Comparison of ENCODE assay signal across 26 cellular contexts in genomic region chr11:133832096-133833081, GRCh38. TPM values are rescaled to one million over a fixed set of nuclear protein-coding genes. Genes with fewer than 3 reads are reported as not detected.
DNase-seq lines count a peak whose midpoint lies in the region; ATAC-seq, FAIRE-seq and TF ChIP-seq lines count a peak whose summit lies in the region.
"Had no signal": no experiment of that assay in that cellular context is flagged by ENCODE, and none has a peak within 500 bp of the region (broad histone marks: within the 10 kb centered on the region; RNA-seq: fewer than 3 reads in every experiment).

No MANE protein-coding gene starts in this region.

- intact Hi-C loops in activated CD8-positive, alpha-beta T cell treated with anti-CD3 and anti-CD28 coated beads for 36 hours (cut with micrococcal nuclease) = no loop called here

- H3K9ac ChIP-seq in Karpas-422 (ENCODE audit: low read length) (no peak overlapping the region), H1 (replicated peaks in 1 of 4; ENCODE audit: extremely low read depth in 1 of 4, low read depth in 3 of 4, low read length in 3 of 4) (no peak overlapping the region; a peak in 1 of 7 replicates)

- DNase-seq in activated CD8-positive, alpha-beta T cell treated with anti-CD3 and anti-CD28 coated beads, Interleukin-2, amount 10 ng/mL, durations not matched to agents 7 days and 5 days = no peak
- no peak for DNase-seq in activated CD8-positive, alpha-beta T cell treated with anti-CD3 and anti-CD28 coated beads for 36 hours
- peak; percentile 25 for DNase-seq in Karpas-422
- DNase-seq in H1 (ENCODE audit: low read depth in 1 of 2, low spot score in 2 of 2) = peak in 1 of 2 experiments; percentile 40
- no peak for DNase-seq in WTC11 (ENCODE audit: low spot score)
- no peak for DNase-seq in NCI-H146 (lab: John Stamatoyannopoulos, UW)
- DNase-seq in stimulated activated naive CD4-positive, alpha-beta T cell (lab: John Stamatoyannopoulos, UW) = no peak
- DNase-seq: brain microvascular endothelial cell, C1 segment of cervical spinal cord, Calu3, H9, NCI-H2029 treated with DMSO at 0.1 percent for 48 hours, occipital lobe, substantia nigra had no signal

- no peaks in the 10 kb centered on the region for H3K36me3 Mint-ChIP-seq in activated CD8-positive, alpha-beta T cell treated with anti-CD3 and anti-CD28 coated beads, Interleukin-2, amount 10 ng/mL, durations not matched to agents 7 days and 5 days (ENCODE audit: low read depth)
- H3K36me3 Mint-ChIP-seq in activated CD8-positive, alpha-beta T cell treated with anti-CD3 and anti-CD28 coated beads for 36 hours (ENCODE audit: low read depth) = no peaks in the 10 kb centered on the region
- H3K36me3 Mint-ChIP-seq in stimulated activated memory B cell treated with anti-CD40 and anti-IgM and Interleukin-4, amounts not matched to agents 10 μg/mL and 1 μg/mL and 100 μg/mL, for 72 hours = no peaks in the 10 kb centered on the region
- no peaks in the 10 kb centered on the region for H3K36me3 Mint-ChIP-seq in WTC11

- H2BK20ac ChIP-seq in H1 (ENCODE audit: low read length) = no peak overlapping the region

- H2AFZ ChIP-seq in Karpas-422 (ENCODE audit: low read length) (no peak overlapping the region), H1 (ENCODE audit: low read length) (no peak overlapping the region)

- WGBS in H1 (ENCODE audit: extremely low coverage in 1 of 2, insufficient coverage in 1 of 2, insufficient read length in 1 of 2, insufficient replicate concordance in 2 of 2, low coverage in 1 of 2, low lambda C conversion rate in 2 of 2, missing lambda C conversion rate in 1 of 2), 2 experiments = 91% methylated on average over 35 of the region's 60 CpGs; no CpG with 5 or more reads in 1 of the 2 experiments

- peak overlapping the region; percentile 21 for H3K27ac Mint-ChIP-seq in activated CD8-positive, alpha-beta T cell treated with anti-CD3 and anti-CD28 coated beads, Interleukin-2, amount 10 ng/mL, durations not matched to agents 7 days and 5 days
- no peak overlapping the region for H3K27ac Mint-ChIP-seq in activated CD8-positive, alpha-beta T cell treated with anti-CD3 and anti-CD28 coated beads for 36 hours
- no peak overlapping the region for H3K27ac Mint-ChIP-seq in stimulated activated memory B cell treated with anti-CD40 and anti-IgM and Interleukin-4, amounts not matched to agents 10 μg/mL and 1 μg/mL and 100 μg/mL, for 72 hours
- no peak overlapping the region for H3K27ac Mint-ChIP-seq in WTC11
- H3K27ac Mint-ChIP-seq: activated T-helper 1 cell treated with anti-CD3 and anti-CD28 coated beads, Interleukin-12 subunit alpha, Interleukin-12 subunit beta, Interleukin-2, Interleukin-4 antibody, amounts not matched to agents 30 ng/mL and 10 ng/mL and 1 ng/mL, durations not matched to agents 14 hours and 24 hours and 36 hours had no signal

- H3K4me2 ChIP-seq in Karpas-422 (ENCODE audit: low read depth, low read length, poor library complexity, severe bottlenecking) (no peak overlapping the region), H1 (ENCODE audit: insufficient read depth in 1 of 2, low read depth in 2 of 2, low read length in 2 of 2) (no peak overlapping the region)

- no peak overlapping the region; the same call in 1 of the 2 replicates for H2BK5ac ChIP-seq in H1 (ENCODE audit: low read depth, low read length)

- peak overlapping the region; percentile 83; the same call in 1 of the 2 replicates for H2BK15ac ChIP-seq in H1 (ENCODE audit: low read length)

- H2BK120ac ChIP-seq in H1 (replicated peaks; ENCODE audit: low read depth, low read length) = no peak overlapping the region

- H4K91ac ChIP-seq in H1 (replicated peaks; ENCODE audit: insufficient read length, low read length) = peak overlapping the region; percentile 13

- no peak overlapping the region; the same call in 1 of the 2 replicates for H4K8ac ChIP-seq in H1 (ENCODE audit: extremely low read depth, insufficient read depth, low read length)

- TF ChIP-seq RAD21 in H1 (IDR thresholded peaks at IDR 0.05 in 1 of 2, conservative IDR thresholded peaks at IDR 0.05 in 1 of 2; ENCODE audit: low read depth in 2 of 2, low read length in 2 of 2) = no peak

- H3K27me3 Mint-ChIP-seq in activated CD8-positive, alpha-beta T cell treated with anti-CD3 and anti-CD28 coated beads, Interleukin-2, amount 10 ng/mL, durations not matched to agents 7 days and 5 days (ENCODE audit: low read depth) = no peaks in the 10 kb centered on the region
- H3K27me3 Mint-ChIP-seq in activated CD8-positive, alpha-beta T cell treated with anti-CD3 and anti-CD28 coated beads for 36 hours = peaks cover 8% of the 10 kb centered on the region
- H3K27me3 Mint-ChIP-seq in stimulated activated memory B cell treated with anti-CD40 and anti-IgM and Interleukin-4, amounts not matched to agents 10 μg/mL and 1 μg/mL and 100 μg/mL, for 72 hours = peaks cover 21% of the 10 kb centered on the region
- H3K27me3 Mint-ChIP-seq in WTC11 (ENCODE audit: low read depth) = no peaks in the 10 kb centered on the region; the same call in 1 of the 2 replicates

- H3K14ac ChIP-seq in H1 (ENCODE audit: insufficient read length) = no peak overlapping the region

- no peak overlapping the region for H3K18ac ChIP-seq in H1 (ENCODE audit: extremely low read depth, low read length)

- 0 out of 2 replicates have a peak overlapping the region, but pooled peaks have one; percentile 41 for H2BK12ac ChIP-seq in H1 (ENCODE audit: low read depth, low read length)

- CTCF ChIA-PET in activated CD8-positive, alpha-beta T cell treated with anti-CD3 and anti-CD28 coated beads, Interleukin-2, amount 10 ng/mL, durations not matched to agents 7 days and 5 days (lab: Charles Lee) = no interaction called here
- CTCF ChIA-PET in activated CD8-positive, alpha-beta T cell treated with anti-CD3 and anti-CD28 coated beads for 36 hours (lab: Charles Lee) = interaction anchor here (0.7 kb wide), 1 partner anchor 749 kb away, joined by 3 read pairs; no protein-coding TSS in a partner anchor
- CTCF ChIA-PET in H1 (lab: Charles Lee; ENCODE audit: partially characterized antibody) = interaction anchor here (0.7 to 8.4 kb wide), 14 partner anchors 11 to 753 kb away, joined by 3 to 65 read pairs (median 4); no protein-coding TSS in a partner anchor
- CTCF ChIA-PET in WTC11 (lab: Charles Lee) = interaction anchor here (0.6 to 3.6 kb wide), 5 partner anchors 11 to 753 kb away, joined by 3 to 68 read pairs (median 4); no protein-coding TSS in a partner anchor

- H3K4me1 ChIP-seq in Karpas-422 (ENCODE audit: low read length) (no peaks in the 10 kb centered on the region), H1 (replicated peaks in 1 of 4; ENCODE audit: control insufficient read depth in 3 of 4, insufficient read depth in 4 of 4, low read length in 3 of 4) (peaks cover 0 to 2% (median 0%) of the 10 kb centered on the region in 4 experiments; a peak in 3 of 7 replicates)
- H3K4me1 ChIP-seq: right atrium auricular region had no signal

- peaks cover 13% of the 10 kb centered on the region for H3K4me1 Mint-ChIP-seq in activated CD8-positive, alpha-beta T cell treated with anti-CD3 and anti-CD28 coated beads, Interleukin-2, amount 10 ng/mL, durations not matched to agents 7 days and 5 days (ENCODE audit: low read depth)
- peaks cover 8% of the 10 kb centered on the region for H3K4me1 Mint-ChIP-seq in activated CD8-positive, alpha-beta T cell treated with anti-CD3 and anti-CD28 coated beads for 36 hours (ENCODE audit: low read depth)
- no peaks in the 10 kb centered on the region for H3K4me1 Mint-ChIP-seq in stimulated activated memory B cell treated with anti-CD40 and anti-IgM and Interleukin-4, amounts not matched to agents 10 μg/mL and 1 μg/mL and 100 μg/mL, for 72 hours
- peaks cover 19% of the 10 kb centered on the region for H3K4me1 Mint-ChIP-seq in WTC11

- H4K20me1 ChIP-seq in Karpas-422 (ENCODE audit: insufficient read depth, low read depth, low read length) (no peaks in the 10 kb centered on the region), H1 (replicated peaks in 1 of 2; ENCODE audit: control insufficient read depth in 1 of 2, insufficient read depth in 2 of 2, low read length in 2 of 2) (no peaks in the 10 kb centered on the region)

- peak; percentile 14 for ATAC-seq in activated CD8-positive, alpha-beta T cell treated with anti-CD3 and anti-CD28 coated beads, Interleukin-2, amount 10 ng/mL, durations not matched to agents 7 days and 5 days
- ATAC-seq in activated CD8-positive, alpha-beta T cell treated with anti-CD3 and anti-CD28 coated beads for 36 hours = no peak
- peak; percentile 42 for ATAC-seq in stimulated activated memory B cell treated with anti-CD40 and anti-IgM and Interleukin-4, amounts not matched to agents 10 μg/mL and 1 μg/mL and 100 μg/mL, for 72 hours
- ATAC-seq in WTC11 = no peak

- no peaks in the 10 kb centered on the region for H3K23me2 ChIP-seq in H1 (ENCODE audit: low read depth, low read length)

- H4K5ac ChIP-seq in H1 (ENCODE audit: insufficient read length, low read depth, low read length) = no peak overlapping the region

- H3K36me3 ChIP-seq in Karpas-422 (ENCODE audit: insufficient read depth, low read length) (no peaks in the 10 kb centered on the region), H1 (ENCODE audit: control insufficient read depth in 2 of 4, insufficient read depth in 4 of 4, low read length in 3 of 4) (no peaks in the 10 kb centered on the region)
- H3K36me3 ChIP-seq: brain microvascular endothelial cell, right atrium auricular region had no signal

- no peak for FAIRE-seq in H1 (lab: Jason Lieb, UNC)
- FAIRE-seq: colon, GM18507, urothelium cell line had no signal

- H3K4me3 ChIP-seq in Karpas-422 (ENCODE audit: low read length) (no peak overlapping the region), H1 (ENCODE audit: extremely low read depth in 1 of 4, insufficient read depth in 2 of 4, low read depth in 3 of 4, low read length in 4 of 4) (no peak overlapping the region)

- no peak for TF ChIP-seq EP300 in H1 (IDR thresholded peaks at IDR 0.05; ENCODE audit: borderline replicate concordance in 1 of 2, low read depth in 2 of 2, low read length in 2 of 2)

- H3K27ac ChIP-seq in Karpas-422 (ENCODE audit: low read length) (no peak overlapping the region), H1 (ENCODE audit: low read depth, low read length) (no peak overlapping the region)
- H3K27ac ChIP-seq: brain microvascular endothelial cell, right atrium auricular region had no signal

- H3K23ac ChIP-seq in H1 (ENCODE audit: insufficient read length) = no peak overlapping the region

- TF ChIP-seq POLR2A in H1 (IDR thresholded peaks at IDR 0.05; ENCODE audit: control extremely low read depth in 1 of 2, low read depth in 2 of 2, low read length in 2 of 2) = no peak

- H3K79me2 ChIP-seq in Karpas-422 (ENCODE audit: low read length) (no peaks in the 10 kb centered on the region), H1 (ENCODE audit: control insufficient read depth in 1 of 2, insufficient read depth in 2 of 2, low read length in 2 of 2) (no peaks in the 10 kb centered on the region)

- no peak for TF ChIP-seq CTCF in activated CD8-positive, alpha-beta T cell treated with anti-CD3 and anti-CD28 coated beads for 36 hours (IDR thresholded peaks at IDR 0.05)
- TF ChIP-seq CTCF in H1 (IDR thresholded peaks at IDR 0.05; ENCODE audit: control extremely low read depth in 1 of 3, insufficient read depth in 1 of 3, low read depth in 1 of 3, low read length in 3 of 3) = no peak
- no peak for TF ChIP-seq CTCF in WTC11 (IDR thresholded peaks at IDR 0.05)

- H3K27me3 ChIP-seq in Karpas-422 (ENCODE audit: low read length) (no peaks in the 10 kb centered on the region), H1 (replicated peaks in 1 of 4; ENCODE audit: control insufficient read depth in 3 of 4, extremely low read depth in 1 of 4, insufficient read depth in 3 of 4, low read length in 3 of 4) (no peaks in the 10 kb centered on the region)
- H3K27me3 ChIP-seq: brain microvascular endothelial cell, right atrium auricular region had no signal

- no peak overlapping the region for H3K4ac ChIP-seq in H1 (replicated peaks; ENCODE audit: insufficient read length, low read depth, low read length)

- no peaks in the 10 kb centered on the region for H3K9me3 Mint-ChIP-seq in activated CD8-positive, alpha-beta T cell treated with anti-CD3 and anti-CD28 coated beads, Interleukin-2, amount 10 ng/mL, durations not matched to agents 7 days and 5 days (ENCODE audit: insufficient read depth)
- no peaks in the 10 kb centered on the region for H3K9me3 Mint-ChIP-seq in activated CD8-positive, alpha-beta T cell treated with anti-CD3 and anti-CD28 coated beads for 36 hours
- no peaks in the 10 kb centered on the region for H3K9me3 Mint-ChIP-seq in stimulated activated memory B cell treated with anti-CD40 and anti-IgM and Interleukin-4, amounts not matched to agents 10 μg/mL and 1 μg/mL and 100 μg/mL, for 72 hours
- 0 out of 2 replicates have a peak, but pooled peaks cover 3% of the 10 kb centered on the region for H3K9me3 Mint-ChIP-seq in WTC11
- H3K9me3 Mint-ChIP-seq: activated T-helper 1 cell treated with anti-CD3 and anti-CD28 coated beads, Interleukin-12 subunit alpha, Interleukin-12 subunit beta, Interleukin-2, Interleukin-4 antibody, amounts not matched to agents 30 ng/mL and 10 ng/mL and 1 ng/mL, durations not matched to agents 14 hours and 24 hours and 36 hours had no signal

- POLR2A ChIA-PET in activated CD8-positive, alpha-beta T cell treated with anti-CD3 and anti-CD28 coated beads, Interleukin-2, amount 10 ng/mL, durations not matched to agents 7 days and 5 days (lab: Charles Lee) = no interaction called here
- POLR2A ChIA-PET in activated CD8-positive, alpha-beta T cell treated with anti-CD3 and anti-CD28 coated beads for 36 hours (lab: Charles Lee) = no interaction called here
- POLR2A ChIA-PET in H1 (lab: Charles Lee; ENCODE audit: partially characterized antibody) (interaction anchor here (0.8 kb wide), 1 partner anchor 754 kb away, joined by 3 read pairs; no protein-coding TSS in a partner anchor), WTC11 (lab: Charles Lee) (no interaction called here)

- H3K4me3 Mint-ChIP-seq in activated CD8-positive, alpha-beta T cell treated with anti-CD3 and anti-CD28 coated beads, Interleukin-2, amount 10 ng/mL, durations not matched to agents 7 days and 5 days = no peak overlapping the region
- no peak overlapping the region for H3K4me3 Mint-ChIP-seq in activated CD8-positive, alpha-beta T cell treated with anti-CD3 and anti-CD28 coated beads for 36 hours
- no peak overlapping the region for H3K4me3 Mint-ChIP-seq in stimulated activated memory B cell treated with anti-CD40 and anti-IgM and Interleukin-4, amounts not matched to agents 10 μg/mL and 1 μg/mL and 100 μg/mL, for 72 hours
- no peak overlapping the region for H3K4me3 Mint-ChIP-seq in WTC11
- H3K4me3 Mint-ChIP-seq: activated T-helper 1 cell treated with anti-CD3 and anti-CD28 coated beads, Interleukin-12 subunit alpha, Interleukin-12 subunit beta, Interleukin-2, Interleukin-4 antibody, amounts not matched to agents 30 ng/mL and 10 ng/mL and 1 ng/mL, durations not matched to agents 14 hours and 24 hours and 36 hours; H9 had no signal

- H3K9me2 ChIP-seq in Karpas-422 (replicated peaks; ENCODE audit: insufficient read depth, low read length) = no peaks in the 10 kb centered on the region

- no peaks in the 10 kb centered on the region for H3K9me3 ChIP-seq in Karpas-422 (ENCODE audit: low read length)
- peaks cover 2 to 9% of the 10 kb centered on the region in 2 experiments; a peak in 2 of 4 replicates for H3K9me3 ChIP-seq in H1 (ENCODE audit: insufficient read depth in 2 of 2, low read depth in 1 of 2, low read length in 1 of 2)

- H2AK5ac ChIP-seq in H1 (ENCODE audit: low read depth, low read length) = no peak overlapping the region

- no peaks in the 10 kb centered on the region; the same call in 1 of the 2 replicates for H3K79me1 ChIP-seq in H1 (ENCODE audit: low read depth, low read length)

- H3K56ac ChIP-seq in H1 (replicated peaks; ENCODE audit: insufficient read length, low read depth, low read length) = no peak overlapping the region

RNA-seq across cellular contexts. Expression of gene SPATA19, which starts 12.9 kb away (rescaled TPM):
- total RNA-seq in activated CD8-positive, alpha-beta T cell treated with anti-CD3 and anti-CD28 coated beads, Interleukin-2, amount 10 ng/mL, durations not matched to agents 7 days and 5 days = not detected
- total RNA-seq in activated CD8-positive, alpha-beta T cell treated with anti-CD3 and anti-CD28 coated beads for 36 hours = not detected
- not detected in 2 replicates for total RNA-seq in Karpas-422 (2014; rRNA removed; shearing (Covaris generic); ENCODE audit: low replicate concordance)
- not detected in 2 replicates for total RNA-seq in H1 (2021; fragmentation: NEBNext Ultra II Directional; extraction: Animal tissue kit (Norgen Biotek cat#: 25700))
- polyA plus RNA-seq in H1 (2011; rRNA removed) = not detected in 2 replicates
- not detected for polyA plus RNA-seq in H1 (2011; cell fraction: cytosol; rRNA removed)
- polyA plus RNA-seq in H1 (2011; cell fraction: nucleus; rRNA removed) = not detected
- polyA plus RNA-seq in H1 (2012, experiment 1 of 2) = not detected in 4 replicates
- polyA plus RNA-seq in H1 (2012, experiment 2 of 2) = not detected
- polyA plus RNA-seq in H1 (2013, experiment 1 of 2) = not detected
- polyA plus RNA-seq in H1 (2013, experiment 2 of 2) = not detected
- not detected in 2 replicates for polyA minus RNA-seq in H1 (2011; rRNA and poly(A)+ RNA removed)
- polyA minus RNA-seq in H1 (2011; cell fraction: cytosol; rRNA and poly(A)+ RNA removed) = not detected
- polyA minus RNA-seq in H1 (2011; cell fraction: nucleus; rRNA and poly(A)+ RNA removed) = not detected
- not detected in 3 replicates for total RNA-seq in WTC11 (2021)
- total RNA-seq: activated T-helper 1 cell treated with anti-CD3 and anti-CD28 coated beads, Interleukin-12 subunit alpha, Interleukin-12 subunit beta, Interleukin-2, Interleukin-4 antibody, amounts not matched to agents 30 ng/mL and 10 ng/mL and 1 ng/mL, durations not matched to agents 14 hours and 24 hours and 36 hours; Calu3; glomerular endothelial cell; H9; kidney epithelial cell; LHCN-M2; myocyte; NCI-H460; occipital lobe; right atrium auricular region had no signal
- polyA plus RNA-seq: AG04450 had no signal

Comparison
In these comparisons a context has a peak if more than half of its experiments do, and no peak if none do; other contexts are left out.
1. ATAC-seq: peak in activated CD8-positive, alpha-beta T cell treated with anti-CD3 and anti-CD28 coated beads, Interleukin-2, amount 10 ng/mL, durations not matched to agents 7 days and 5 days (single experiment) and stimulated activated memory B cell treated with anti-CD40 and anti-IgM and Interleukin-4, amounts not matched to agents 10 μg/mL and 1 μg/mL and 100 μg/mL, for 72 hours (single experiment); none in activated CD8-positive, alpha-beta T cell treated with anti-CD3 and anti-CD28 coated beads for 36 hours (single experiment) and WTC11 (single experiment).